ENCODE assay signal across 17 cellular contexts in the genomic region with DNA sequence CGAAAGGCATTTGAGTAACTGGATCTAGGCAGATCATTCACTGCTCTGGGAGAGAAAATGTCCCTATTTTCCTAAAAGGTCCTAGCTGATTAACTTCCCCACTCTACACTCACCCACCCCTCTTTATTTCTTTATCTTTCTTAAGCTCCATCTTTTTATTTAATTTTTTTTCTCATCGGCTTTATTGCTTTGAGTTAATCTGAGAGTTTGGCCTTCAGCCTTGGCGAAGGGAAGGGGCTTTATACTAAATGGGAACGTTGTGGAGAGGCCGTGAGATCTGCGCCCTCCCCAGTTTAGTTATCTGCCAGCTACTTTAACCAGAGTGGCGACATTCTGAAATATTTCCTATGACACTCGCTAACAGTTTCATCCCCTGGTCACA. TPM values are rescaled to one million over a fixed set of nuclear protein-coding genes. Genes with fewer than 3 reads are reported as not detected.
DNase-seq lines count a peak whose midpoint lies in the region; ATAC-seq, FAIRE-seq and TF ChIP-seq lines count a peak whose summit lies in the region.
"Had no signal": no experiment of that assay in that cellular context is flagged by ENCODE, and none has a peak within 500 bp of the region (broad histone marks: within the 10 kb centered on the region; RNA-seq: fewer than 3 reads in every experiment).

No MANE protein-coding gene starts in this region.

- no peak overlapping the region for H2BK120ac ChIP-seq in H1 (replicated peaks; ENCODE audit: low read depth, low read length)

- H3K27me3 ChIP-seq in HUES6 (ENCODE audit: control insufficient read depth, insufficient read depth, low read length) (peaks cover 80% of the 10 kb centered on the region), H1 (replicated peaks in 1 of 4; ENCODE audit: control insufficient read depth in 3 of 4, extremely low read depth in 1 of 4, insufficient read depth in 3 of 4, low read length in 3 of 4) (peaks cover 0 to 14% (median 12%) of the 10 kb centered on the region in 4 experiments; a peak in 5 of 7 replicates), gastrocnemius medialis (peaks cover 29 to 44% (median 35%) of the 10 kb centered on the region in 3 donors), psoas muscle (ENCODE audit: insufficient read depth in 3 of 3, low read length in 2 of 3) (peaks cover under 1 to 55% (median 5%) of the 10 kb centered on the region in 3 donors)

- H3K14ac ChIP-seq in H1 (ENCODE audit: insufficient read length), result no peak overlapping the region

- TF ChIP-seq POLR2A in H1 (IDR thresholded peaks at IDR 0.05; ENCODE audit: control extremely low read depth in 1 of 2, low read depth in 2 of 2, low read length in 2 of 2) (no peak), gastrocnemius medialis (IDR thresholded peaks at IDR 0.05) (no peak)

- peaks cover 6 to 32% of the 10 kb centered on the region in 2 experiments; a peak in 3 of 4 replicates for H3K79me2 ChIP-seq in H1 (ENCODE audit: control insufficient read depth in 1 of 2, insufficient read depth in 2 of 2, low read length in 2 of 2)

- H4K5ac ChIP-seq in H1 (ENCODE audit: insufficient read length, low read depth, low read length), result no peak overlapping the region

- CTCF ChIA-PET in H1 (lab: Charles Lee; ENCODE audit: partially characterized antibody), result interaction anchor here (0.6 to 2.2 kb wide), 14 partner anchors 9 to 479 kb away, joined by 3 to 10 read pairs (median 5); no protein-coding TSS in a partner anchor
- CTCF ChIA-PET in activated CD4-positive, alpha-beta T cell treated with anti-CD3 and anti-CD28 coated beads, Interleukin-2, amount 10 ng/mL, durations not matched to agents 7 days and 5 days (lab: Charles Lee), result no interaction called here

- no peak overlapping the region for H3K56ac ChIP-seq in H1 (replicated peaks; ENCODE audit: insufficient read length, low read depth, low read length)

- TF ChIP-seq RAD21 in H1 (IDR thresholded peaks at IDR 0.05 in 1 of 2, conservative IDR thresholded peaks at IDR 0.05 in 1 of 2; ENCODE audit: low read depth in 2 of 2, low read length in 2 of 2), result no peak

- no peak overlapping the region for H4K8ac ChIP-seq in H1 (ENCODE audit: extremely low read depth, insufficient read depth, low read length)

- intact Hi-C loops in gastrocnemius medialis (cut with DNase I; ENCODE audit: low total_unique reads), result no loop called here
- intact Hi-C loops in psoas muscle (cut with DNase I), result no loop called here

- no peak overlapping the region for H3K27ac Mint-ChIP-seq in naive thymus-derived CD8-positive, alpha-beta T cell
- no peak overlapping the region for H3K27ac Mint-ChIP-seq in activated CD4-positive, alpha-beta T cell treated with anti-CD3 and anti-CD28 coated beads, Interleukin-2, amount 10 ng/mL, durations not matched to agents 7 days and 5 days

- no peak overlapping the region for H2BK12ac ChIP-seq in H1 (ENCODE audit: low read depth, low read length)

- no peak overlapping the region for H2BK15ac ChIP-seq in H1 (ENCODE audit: low read length)

- H3K79me1 ChIP-seq in H1 (ENCODE audit: low read depth, low read length), result no peaks in the 10 kb centered on the region

- no peak overlapping the region for H3K9ac ChIP-seq in HUES6 (ENCODE audit: low read length)
- H3K9ac ChIP-seq in H1 (replicated peaks in 1 of 4; ENCODE audit: extremely low read depth in 1 of 4, low read depth in 3 of 4, low read length in 3 of 4), result no peak overlapping the region; a peak in 2 of 7 replicates

- no peak overlapping the region for H2AK5ac ChIP-seq in H1 (ENCODE audit: low read depth, low read length)

- no peak for TF ChIP-seq EP300 in H1 (IDR thresholded peaks at IDR 0.05; ENCODE audit: borderline replicate concordance in 1 of 2, low read depth in 2 of 2, low read length in 2 of 2)

- H3K4me1 ChIP-seq in HUES6 (ENCODE audit: control insufficient read depth, insufficient read depth, low read length), result peaks cover 29% of the 10 kb centered on the region
- H3K4me1 ChIP-seq in H1 (replicated peaks in 1 of 4; ENCODE audit: control insufficient read depth in 3 of 4, insufficient read depth in 4 of 4, low read length in 3 of 4), result peaks cover 0 to 14% (median 9%) of the 10 kb centered on the region in 4 experiments; a peak in 5 of 7 replicates
- H3K4me1 ChIP-seq in gastrocnemius medialis, result peaks cover 0 to 14% of the 10 kb centered on the region in 2 donors
- H3K4me1 ChIP-seq in psoas muscle, result no peaks in the 10 kb centered on the region

- peaks cover 0 to 5% (median 0%) of the 10 kb centered on the region in 9 donors for H3K9me3 Mint-ChIP-seq in naive thymus-derived CD8-positive, alpha-beta T cell
- H3K9me3 Mint-ChIP-seq in activated CD4-positive, alpha-beta T cell treated with anti-CD3 and anti-CD28 coated beads, Interleukin-2, amount 10 ng/mL, durations not matched to agents 7 days and 5 days, result no peaks in the 10 kb centered on the region

- H3K4me2 ChIP-seq in H1 (ENCODE audit: insufficient read depth in 1 of 2, low read depth in 2 of 2, low read length in 2 of 2), result peak overlapping the region; percentile 90 to 93

- no peak overlapping the region for H2BK20ac ChIP-seq in H1 (ENCODE audit: low read length)

- TF ChIP-seq CTCF in H1 (IDR thresholded peaks at IDR 0.05; ENCODE audit: control extremely low read depth in 1 of 3, insufficient read depth in 1 of 3, low read depth in 1 of 3, low read length in 3 of 3), result no peak
- no peak for TF ChIP-seq CTCF in gastrocnemius medialis (IDR thresholded peaks at IDR 0.05 in 4 of 5, conservative IDR thresholded peaks at IDR 0.05 in 1 of 5)
- TF ChIP-seq CTCF in psoas muscle (IDR thresholded peaks at IDR 0.05), result no peak

- POLR2A ChIA-PET in H1 (lab: Charles Lee; ENCODE audit: partially characterized antibody), result interaction anchor here (1.0 kb wide), 1 partner anchor 78 kb away, joined by 3 read pairs; no protein-coding TSS in a partner anchor
- POLR2A ChIA-PET in naive thymus-derived CD8-positive, alpha-beta T cell (lab: Charles Lee), result no interaction called here
- POLR2A ChIA-PET in activated CD4-positive, alpha-beta T cell treated with anti-CD3 and anti-CD28 coated beads, Interleukin-2, amount 10 ng/mL, durations not matched to agents 7 days and 5 days (lab: Charles Lee), result no interaction called here

- H3K27ac ChIP-seq in HUES6 (ENCODE audit: low read depth, low read length) (no peak overlapping the region), H1 (ENCODE audit: low read depth, low read length) (no peak overlapping the region), gastrocnemius medialis (no peak overlapping the region), psoas muscle (no peak overlapping the region)
- H3K27ac ChIP-seq: ascending aorta, C4-2B had no signal

- no peak overlapping the region for H2AFZ ChIP-seq in H1 (ENCODE audit: low read length)

- 33% methylated on average over 8 of the region's 8 CpGs; no CpG with 5 or more reads in 1 of the 2 experiments for WGBS in H1 (ENCODE audit: extremely low coverage in 1 of 2, insufficient coverage in 1 of 2, insufficient read length in 1 of 2, insufficient replicate concordance in 2 of 2, low coverage in 1 of 2, low lambda C conversion rate in 2 of 2, missing lambda C conversion rate in 1 of 2), 2 experiments
- 61 to 80% (median 63%) methylated on average over 8 of the region's 8 CpGs for WGBS in psoas muscle, 3 donors

- H4K91ac ChIP-seq in H1 (replicated peaks; ENCODE audit: insufficient read length, low read length), result no peak overlapping the region

- H3K36me3 ChIP-seq in HUES6 (ENCODE audit: control insufficient read depth, insufficient read depth, low read length) (no peaks in the 10 kb centered on the region), H1 (ENCODE audit: control insufficient read depth in 2 of 4, insufficient read depth in 4 of 4, low read length in 3 of 4) (no peaks in the 10 kb centered on the region; a peak in 1 of 8 replicates), gastrocnemius medialis (no peaks in the 10 kb centered on the region), psoas muscle (ENCODE audit: insufficient read depth in 1 of 2, low read depth in 1 of 2) (no peaks in the 10 kb centered on the region)
- H3K36me3 ChIP-seq: ascending aorta had no signal

- H3K23me2 ChIP-seq in H1 (ENCODE audit: low read depth, low read length), result peaks cover 16% of the 10 kb centered on the region; the same call in 1 of the 2 replicates

- peaks cover 0 to 5% (median 4%) of the 10 kb centered on the region in 3 donors for H3K36me3 Mint-ChIP-seq in naive thymus-derived CD8-positive, alpha-beta T cell
- H3K36me3 Mint-ChIP-seq in activated CD4-positive, alpha-beta T cell treated with anti-CD3 and anti-CD28 coated beads, Interleukin-2, amount 10 ng/mL, durations not matched to agents 7 days and 5 days (ENCODE audit: low read depth), result no peaks in the 10 kb centered on the region

- peaks cover 6 to 15% (median 8%) of the 10 kb centered on the region in 4 donors for H3K4me1 Mint-ChIP-seq in naive thymus-derived CD8-positive, alpha-beta T cell
- H3K4me1 Mint-ChIP-seq in activated CD4-positive, alpha-beta T cell treated with anti-CD3 and anti-CD28 coated beads, Interleukin-2, amount 10 ng/mL, durations not matched to agents 7 days and 5 days, result peaks cover 3% of the 10 kb centered on the region

- ATAC-seq in naive thymus-derived CD8-positive, alpha-beta T cell, result no peak
- ATAC-seq in gastrocnemius medialis, result no peak
- ATAC-seq in psoas muscle, result no peak

- H3K4me3 ChIP-seq in HUES6 (ENCODE audit: low read depth, low read length) (peak overlapping the region; percentile 71), H1 (ENCODE audit: extremely low read depth in 1 of 4, insufficient read depth in 2 of 4, low read depth in 3 of 4, low read length in 4 of 4) (peak overlapping the region; percentile 53 to 84 (median 68); a peak in 7 of 8 replicates), gastrocnemius medialis (no peak overlapping the region), psoas muscle (no peak overlapping the region)

- peak overlapping the region; percentile 40; the same call in 1 of the 2 replicates for H3K18ac ChIP-seq in H1 (ENCODE audit: extremely low read depth, low read length)

- H4K20me1 ChIP-seq in H1 (replicated peaks in 1 of 2; ENCODE audit: control insufficient read depth in 1 of 2, insufficient read depth in 2 of 2, low read length in 2 of 2), result peaks cover 3 to 4% of the 10 kb centered on the region in 2 experiments

- H3K4ac ChIP-seq in H1 (replicated peaks; ENCODE audit: insufficient read length, low read depth, low read length), result no peak overlapping the region

- H3K23ac ChIP-seq in H1 (ENCODE audit: insufficient read length), result no peak overlapping the region

- H3K27me3 Mint-ChIP-seq in naive thymus-derived CD8-positive, alpha-beta T cell, result peaks cover 26 to 71% (median 41%) of the 10 kb centered on the region in 5 donors
- peaks cover 44% of the 10 kb centered on the region for H3K27me3 Mint-ChIP-seq in activated CD4-positive, alpha-beta T cell treated with anti-CD3 and anti-CD28 coated beads, Interleukin-2, amount 10 ng/mL, durations not matched to agents 7 days and 5 days

- peak; percentile 21 for DNase-seq in ELF-1 (ENCODE audit: low read depth, low spot score)
- DNase-seq in H1 (ENCODE audit: low read depth in 1 of 2, low spot score in 2 of 2), result no peak
- no peak for DNase-seq in naive thymus-derived CD8-positive, alpha-beta T cell
- DNase-seq in NAMALWA (ENCODE audit: low spot score), result no peak
- no peak for DNase-seq in gastrocnemius medialis
- no peak for DNase-seq in activated CD4-positive, alpha-beta T cell treated with anti-CD3 and anti-CD28 coated beads, Interleukin-2, amount 10 ng/mL, durations not matched to agents 7 days and 5 days
- no peak for DNase-seq in psoas muscle
- DNase-seq: IMR-90, NCI-H1048, NCI-H524 treated with DMSO at 0.1 percent for 48 hours had no signal

- FAIRE-seq in H1 (lab: Jason Lieb, UNC), result no peak
- FAIRE-seq: H54 had no signal

- H3K9me3 ChIP-seq in HUES6 (ENCODE audit: control insufficient read depth, insufficient read depth, low read depth, low read length), result no peaks in the 10 kb centered on the region
- H3K9me3 ChIP-seq in H1 (ENCODE audit: insufficient read depth in 2 of 2, low read depth in 1 of 2, low read length in 1 of 2), result no peaks in the 10 kb centered on the region
- H3K9me3 ChIP-seq in gastrocnemius medialis, result no peaks in the 10 kb centered on the region
- no peaks in the 10 kb centered on the region for H3K9me3 ChIP-seq in psoas muscle
- H3K9me3 ChIP-seq: ascending aorta had no signal

- H3K4me3 Mint-ChIP-seq in naive thymus-derived CD8-positive, alpha-beta T cell, result peak overlapping the region in 6 of 10 donors; percentile 40 to 63 (median 57)
- no peak overlapping the region for H3K4me3 Mint-ChIP-seq in activated CD4-positive, alpha-beta T cell treated with anti-CD3 and anti-CD28 coated beads, Interleukin-2, amount 10 ng/mL, durations not matched to agents 7 days and 5 days

- no peak overlapping the region for H2BK5ac ChIP-seq in H1 (ENCODE audit: low read depth, low read length)

- in situ Hi-C loops in gastrocnemius medialis (cut with MboI; ENCODE audit: low sequenced_read_pairs in 4 of 4), result no loop called here

RNA-seq across cellular contexts. Expression of a gene that starts 0.9 kb away (rescaled TPM):
- total RNA-seq in H1 (2021; fragmentation: NEBNext Ultra II Directional; extraction: Animal tissue kit (Norgen Biotek cat#: 25700)), result 16.7 and 21.2 TPM in 2 replicates
- 22.7 and 31.2 TPM in 2 replicates for polyA plus RNA-seq in H1 (2011; rRNA removed)
- polyA plus RNA-seq in H1 (2011; cell fraction: cytosol; rRNA removed), result 13.6 TPM
- 39.3 TPM for polyA plus RNA-seq in H1 (2011; cell fraction: nucleus; rRNA removed)
- polyA plus RNA-seq in H1 (2012, experiment 1 of 2), result 17.8 to 24.5 TPM (median 19.6 TPM) in 4 replicates
- 2.6 TPM for polyA plus RNA-seq in H1 (2012, experiment 2 of 2)
- 8.0 TPM for polyA plus RNA-seq in H1 (2013, experiment 1 of 2)
- 7.7 TPM for polyA plus RNA-seq in H1 (2013, experiment 2 of 2)
- polyA minus RNA-seq in H1 (2011; rRNA and poly(A)+ RNA removed), result 56.6 and 76.8 TPM in 2 replicates
- 25.2 TPM for polyA minus RNA-seq in H1 (2011; cell fraction: cytosol; rRNA and poly(A)+ RNA removed)
- 48.8 TPM for polyA minus RNA-seq in H1 (2011; cell fraction: nucleus; rRNA and poly(A)+ RNA removed)
- not detected for total RNA-seq in naive thymus-derived CD8-positive, alpha-beta T cell
- not detected for polyA plus RNA-seq in naive thymus-derived CD8-positive, alpha-beta T cell
- under 1 TPM in 1 of 4 donors, not detected in 3; 0.47 TPM for total RNA-seq in gastrocnemius medialis
- total RNA-seq in activated CD4-positive, alpha-beta T cell treated with anti-CD3 and anti-CD28 coated beads, Interleukin-2, amount 10 ng/mL, durations not matched to agents 7 days and 5 days, result not detected
- not detected for total RNA-seq in psoas muscle
- under 1 TPM in 2 of 3 donors, not detected in 1; 0.03 to 0.10 TPM for polyA plus RNA-seq in psoas muscle
- total RNA-seq: activated CD8-positive, alpha-beta memory T cell treated with anti-CD3 and anti-CD28 coated beads for 36 hours; ascending aorta; Daoy; dermis microvascular lymphatic vessel endothelial cell; IMR-90 had no signal
- polyA plus RNA-seq: IMR-90 had no signal

Comparison
In these comparisons a context has a peak if more than half of its experiments do, and no peak if none do; other contexts are left out.
1. H3K4me3 ChIP-seq: peak in HUES6 (single experiment) and H1 (4 of 4); none in gastrocnemius medialis (0 of 4) and psoas muscle (single experiment).
2. RNA of a gene that starts 0.9 kb away (total RNA-seq): 16.7 to 21.2 TPM in H1; 0.47 TPM in gastrocnemius medialis, not detected in naive thymus-derived CD8-positive, alpha-beta T cell, not detected in activated CD4-positive, alpha-beta T cell treated with anti-CD3 and anti-CD28 coated beads, Interleukin-2, amount 10 ng/mL, durations not matched to agents 7 days and 5 days and not detected in psoas muscle; every median in the first group is over 10 times any median in the second.